ENCODE assay signal across 12 cellular contexts in the genomic region with DNA sequence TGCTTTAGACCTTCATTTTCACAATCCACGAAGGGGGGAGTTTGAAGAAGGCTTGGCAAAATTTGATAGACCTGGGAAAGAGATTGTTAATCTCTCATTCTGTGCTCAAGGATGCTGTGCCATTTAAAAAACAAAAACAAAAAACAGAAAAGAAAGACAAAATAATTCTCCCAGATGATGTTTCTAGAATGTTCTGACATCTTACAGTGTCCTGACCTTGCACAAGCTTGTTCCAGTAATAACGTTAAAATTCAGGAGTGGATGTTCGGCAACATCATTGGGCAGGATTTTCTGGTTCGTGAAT.
DNase-seq lines count a peak whose midpoint lies in the region; ATAC-seq and TF ChIP-seq lines count a peak whose summit lies in the region.
"Had no signal": no experiment of that assay in that cellular context is flagged by ENCODE, and none has a peak within 500 bp of the region (broad histone marks: within the 10 kb centered on the region; RNA-seq: fewer than 3 reads in every experiment).

No MANE protein-coding gene starts in this region.

- no peaks in the 10 kb centered on the region for H3K36me3 Mint-ChIP-seq in GM23338 (ENCODE audit: low read depth)
- H3K36me3 Mint-ChIP-seq in T-helper 17 cell (ENCODE audit: low read depth): no peaks in the 10 kb centered on the region
- H3K36me3 Mint-ChIP-seq: activated naive CD8-positive, alpha-beta T cell had no signal

- H3K9me2 ChIP-seq in GM23338 (ENCODE audit: insufficient read depth) (no peaks in the 10 kb centered on the region), hepatocyte (replicated peaks; ENCODE audit: insufficient read depth) (no peaks in the 10 kb centered on the region)

- peaks cover 90% of the 10 kb centered on the region for H3K4me1 Mint-ChIP-seq in GM23338
- peaks cover 86% of the 10 kb centered on the region for H3K4me1 Mint-ChIP-seq in T-helper 17 cell

- H3K27ac Mint-ChIP-seq in GM23338: peak overlapping the region; percentile 61
- H3K27ac Mint-ChIP-seq in T-helper 17 cell: peak overlapping the region; percentile 100
- H3K27ac Mint-ChIP-seq: activated naive CD8-positive, alpha-beta T cell had no signal

- H3K4me3 Mint-ChIP-seq in GM23338 (no peak overlapping the region), T-helper 17 cell (no peak overlapping the region)
- H3K4me3 Mint-ChIP-seq: activated naive CD8-positive, alpha-beta T cell had no signal

- peaks cover 22% of the 10 kb centered on the region for H3F3A ChIP-seq in GM23338 (replicated peaks; ENCODE audit: low read depth)

- H3K27ac ChIP-seq in GM23338 (ENCODE audit: low read depth) (peak overlapping the region; percentile 58; the same call in 1 of the 2 replicates), hepatocyte (peak overlapping the region; percentile 95), subcutaneous abdominal adipose tissue (ENCODE audit: low read depth, low read length) (peak overlapping the region; percentile 78)

- H3K9ac ChIP-seq in subcutaneous abdominal adipose tissue (ENCODE audit: low read length in 5 of 5): no peak overlapping the region

- H3K4me3 ChIP-seq in GM23338: no peak overlapping the region
- no peak overlapping the region for H3K4me3 ChIP-seq in hepatocyte
- no peak overlapping the region for H3K4me3 ChIP-seq in subcutaneous abdominal adipose tissue (ENCODE audit: low read depth in 1 of 5, low read length in 5 of 5)
- H3K4me3 ChIP-seq: mucosa of descending colon had no signal

- H3K27me3 ChIP-seq in GM23338 (ENCODE audit: insufficient read depth) (0 out of 2 replicates have a peak, but pooled peaks cover 4% of the 10 kb centered on the region), hepatocyte (no peaks in the 10 kb centered on the region), subcutaneous abdominal adipose tissue (ENCODE audit: control insufficient read depth in 5 of 5, insufficient read depth in 4 of 5, low read length in 5 of 5) (peaks cover 0 to under 1% (median 0%) of the 10 kb centered on the region in 5 donors)

- H4K20me1 ChIP-seq in GM23338 (replicated peaks; ENCODE audit: insufficient read depth) (no peaks in the 10 kb centered on the region), hepatocyte (ENCODE audit: insufficient read depth, poor library complexity, severe bottlenecking) (peaks cover 26% of the 10 kb centered on the region)

- H3K36me3 ChIP-seq in GM23338 (ENCODE audit: insufficient read depth) (no peaks in the 10 kb centered on the region), hepatocyte (replicated peaks; ENCODE audit: insufficient read depth, low read depth) (no peaks in the 10 kb centered on the region), subcutaneous abdominal adipose tissue (ENCODE audit: control insufficient read depth in 5 of 5, insufficient read depth in 5 of 5, low read length in 5 of 5) (no peaks in the 10 kb centered on the region)

- H3K27me3 Mint-ChIP-seq in GM23338 (ENCODE audit: insufficient read depth, low read depth, poor library complexity): peaks cover 13% of the 10 kb centered on the region
- H3K27me3 Mint-ChIP-seq in T-helper 17 cell: no peaks in the 10 kb centered on the region
- H3K27me3 Mint-ChIP-seq: activated naive CD8-positive, alpha-beta T cell had no signal

- WGBS in hepatocyte (ENCODE audit: low lambda C conversion rate, missing lambda C conversion rate): 93% methylated on average over 4 of the region's 4 CpGs

- H3K9me3 Mint-ChIP-seq in GM23338: no peaks in the 10 kb centered on the region

- DNase-seq in GM23338 (ENCODE audit: low spot score): no peak
- no peak for DNase-seq in T-helper 17 cell
- no peak for DNase-seq in hepatocyte (ENCODE audit: low spot score)
- no peak for DNase-seq in NCI-H510A treated with DMSO at 0.1 percent for 48 hours (lab: John Stamatoyannopoulos, UW)
- DNase-seq in NCI-H187 treated with DMSO at 0.1 percent for 48 hours (lab: John Stamatoyannopoulos, UW): no peak
- DNase-seq: NCI-H2171, OCI-M1, substantia nigra had no signal

- H3K9me3 ChIP-seq in T-helper 17 cell (ENCODE audit: control insufficient read depth, low read length, poor library complexity, severe bottlenecking): no peaks in the 10 kb centered on the region
- no peaks in the 10 kb centered on the region for H3K9me3 ChIP-seq in hepatocyte (ENCODE audit: low read depth)
- H3K9me3 ChIP-seq in subcutaneous abdominal adipose tissue (ENCODE audit: control insufficient read depth in 5 of 5, low read length in 5 of 5): no peaks in the 10 kb centered on the region
- H3K9me3 ChIP-seq: mucosa of descending colon had no signal

- H3K79me2 ChIP-seq in GM23338 (replicated peaks; ENCODE audit: insufficient read depth) (peaks cover 22% of the 10 kb centered on the region), hepatocyte (peaks cover 87% of the 10 kb centered on the region)

- H3K4me1 ChIP-seq in GM23338 (ENCODE audit: insufficient read depth) (peaks cover 70% of the 10 kb centered on the region), hepatocyte (ENCODE audit: insufficient read depth) (peaks cover 79% of the 10 kb centered on the region), subcutaneous abdominal adipose tissue (ENCODE audit: control insufficient read depth in 5 of 5, insufficient read depth in 5 of 5, low read length in 5 of 5) (peaks cover 27 to 95% (median 83%) of the 10 kb centered on the region in 5 donors)

- no peak for TF ChIP-seq CTCF in GM23338 (conservative IDR thresholded peaks at IDR 0.05; ENCODE audit: low read depth in 2 of 2)
- no peak for TF ChIP-seq CTCF in hepatocyte (IDR thresholded peaks at IDR 0.05; ENCODE audit: poor library complexity)

- ATAC-seq in GM23338 (no peak), T-helper 17 cell (no peak), HG02938 (IDR thresholded peaks at IDR 0.05; ENCODE audit: unreplicated experiment) (no peak)
- ATAC-seq: mucosa of descending colon had no signal

- no peak overlapping the region for H2AFZ ChIP-seq in GM23338
- no peak overlapping the region for H2AFZ ChIP-seq in hepatocyte

- H3K4me2 ChIP-seq in GM23338 (peak overlapping the region; percentile 50), hepatocyte (no peak overlapping the region)

TF ChIP-seq in GM23338, 12 proteins besides CTCF, POLR2A, EP300 and RAD21 (continues in another document):
- TF ChIP-seq, protein P1, sequence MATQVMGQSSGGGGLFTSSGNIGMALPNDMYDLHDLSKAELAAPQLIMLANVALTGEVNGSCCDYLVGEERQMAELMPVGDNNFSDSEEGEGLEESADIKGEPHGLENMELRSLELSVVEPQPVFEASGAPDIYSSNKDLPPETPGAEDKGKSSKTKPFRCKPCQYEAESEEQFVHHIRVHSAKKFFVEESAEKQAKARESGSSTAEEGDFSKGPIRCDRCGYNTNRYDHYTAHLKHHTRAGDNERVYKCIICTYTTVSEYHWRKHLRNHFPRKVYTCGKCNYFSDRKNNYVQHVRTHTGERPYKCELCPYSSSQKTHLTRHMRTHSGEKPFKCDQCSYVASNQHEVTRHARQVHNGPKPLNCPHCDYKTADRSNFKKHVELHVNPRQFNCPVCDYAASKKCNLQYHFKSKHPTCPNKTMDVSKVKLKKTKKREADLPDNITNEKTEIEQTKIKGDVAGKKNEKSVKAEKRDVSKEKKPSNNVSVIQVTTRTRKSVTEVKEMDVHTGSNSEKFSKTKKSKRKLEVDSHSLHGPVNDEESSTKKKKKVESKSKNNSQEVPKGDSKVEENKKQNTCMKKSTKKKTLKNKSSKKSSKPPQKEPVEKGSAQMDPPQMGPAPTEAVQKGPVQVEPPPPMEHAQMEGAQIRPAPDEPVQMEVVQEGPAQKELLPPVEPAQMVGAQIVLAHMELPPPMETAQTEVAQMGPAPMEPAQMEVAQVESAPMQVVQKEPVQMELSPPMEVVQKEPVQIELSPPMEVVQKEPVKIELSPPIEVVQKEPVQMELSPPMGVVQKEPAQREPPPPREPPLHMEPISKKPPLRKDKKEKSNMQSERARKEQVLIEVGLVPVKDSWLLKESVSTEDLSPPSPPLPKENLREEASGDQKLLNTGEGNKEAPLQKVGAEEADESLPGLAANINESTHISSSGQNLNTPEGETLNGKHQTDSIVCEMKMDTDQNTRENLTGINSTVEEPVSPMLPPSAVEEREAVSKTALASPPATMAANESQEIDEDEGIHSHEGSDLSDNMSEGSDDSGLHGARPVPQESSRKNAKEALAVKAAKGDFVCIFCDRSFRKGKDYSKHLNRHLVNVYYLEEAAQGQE (IDR thresholded peaks at IDR 0.05; ENCODE audit: unreplicated experiment): no peak
- TF ChIP-seq POLR2AphosphoS5 (IDR thresholded peaks at IDR 0.05; ENCODE audit: low read depth) (no peak), NANOG (IDR thresholded peaks at IDR 0.05; ENCODE audit: borderline replicate concordance) (no peak), EZH2phosphoT487 (IDR thresholded peaks at IDR 0.05; ENCODE audit: unreplicated experiment) (no peak), JUNB (IDR thresholded peaks at IDR 0.05; ENCODE audit: unreplicated experiment) (no peak), ZNF114 (CRISPR knock-in tag; IDR thresholded peaks at IDR 0.05) (no peak)
